17 cellular contexts compared by ENCODE assay signal in genomic region chr1:228511539-228512445, GRCh38.
"Had no signal": no experiment of that assay in that cellular context is flagged by ENCODE, and none has a peak within 500 bp of the region (broad histone marks: within the 10 kb centered on the region; RNA-seq: fewer than 3 reads in every experiment).

No MANE protein-coding gene starts in this region.

- H3K36me3 ChIP-seq: thyroid gland had no signal

- H3K27ac ChIP-seq: dorsolateral prefrontal cortex, hepatocyte, thyroid gland had no signal

- ATAC-seq: activated T-cell treated with anti-CD3 and anti-CD28 coated beads, Interleukin-2, amount 50 U/mL, for 72 hours; right cardiac atrium had no signal

- H3K4me1 ChIP-seq: thyroid gland had no signal

- H3K9me3 ChIP-seq: thyroid gland had no signal

- H3K79me2 ChIP-seq: hepatocyte had no signal

- FAIRE-seq: islet of Langerhans, small intestine, TTC549, urothelium cell line had no signal

- H2AFZ ChIP-seq: hepatocyte had no signal

- H3K9me3 Mint-ChIP-seq: activated T-cell treated with anti-CD3 and anti-CD28 coated beads, Interleukin-2, amount 50 U/mL, for 72 hours; T-helper 2 cell treated with Interferon-gamma antibody and Interleukin-4, amounts not matched to agents 5 μg/mL and 100 μg/mL, for 36 hours had no signal

- H3K4me3 Mint-ChIP-seq: activated naive CD8-positive, alpha-beta T cell; activated T-cell treated with anti-CD3 and anti-CD28 coated beads, Interleukin-2, amount 50 U/mL, for 72 hours; T-helper 2 cell treated with Interferon-gamma antibody and Interleukin-4, amounts not matched to agents 5 μg/mL and 100 μg/mL, for 36 hours had no signal

- H3K4me3 ChIP-seq: dorsolateral prefrontal cortex, hepatocyte, thyroid gland had no signal

- H3K27ac Mint-ChIP-seq: activated naive CD8-positive, alpha-beta T cell; activated T-cell treated with anti-CD3 and anti-CD28 coated beads, Interleukin-2, amount 50 U/mL, for 72 hours; progenitor cell of endocrine pancreas; T-helper 2 cell treated with Interferon-gamma antibody and Interleukin-4, amounts not matched to agents 5 μg/mL and 100 μg/mL, for 36 hours had no signal

- H3K4me2 ChIP-seq: hepatocyte had no signal

- DNase-seq: activated CD4-positive, alpha-beta T cell treated with anti-CD3 and anti-CD28 coated beads, Interleukin-2, amount 50 U/mL, for 4 hours; activated T-cell treated with anti-CD3 and anti-CD28 coated beads, Interleukin-2, amount 50 U/mL, for 72 hours; amniotic stem cell; caudate nucleus; dorsolateral prefrontal cortex; small intestine; stimulated activated CD4-positive, alpha-beta T cell treated with anti-CD3 and anti-CD28 coated beads, Interleukin-4, amount 100 ng/mL, for 24 hours; stimulated activated naive CD4-positive, alpha-beta T cell; thyroid gland had no signal

- H3K27me3 ChIP-seq: thyroid gland had no signal
